Comparison of ENCODE assay signal across 36 cellular contexts in genomic region chr1:213652109-213652508, GRCh38.
DNase-seq lines count a peak whose midpoint lies in the region; ATAC-seq, FAIRE-seq and TF ChIP-seq lines count a peak whose summit lies in the region.
"Had no signal": no experiment of that assay in that cellular context is flagged by ENCODE, and none has a peak within 500 bp of the region (broad histone marks: within the 10 kb centered on the region; RNA-seq: fewer than 3 reads in every experiment).

No MANE protein-coding gene starts in this region.

- BruUV-seq in HepG2 (replicated peaks; lab: Mats Ljungman, UMichigan), result no TSS peak
- BruUV-seq in K562 (replicated peaks; lab: Mats Ljungman, UMichigan), result no TSS peak

- CTCF ChIA-PET in HepG2 (lab: Yijun Ruan, JAX; ENCODE audit: low intra/inter-chr PET ratio, low total read pairs) (no interaction called here), K562 (lab: Yijun Ruan, JAX; ENCODE audit: low intra/inter-chr PET ratio) (no interaction called here)

- H3K9ac ChIP-seq in HepG2 (ENCODE audit: insufficient read depth, low read depth, low read length), result no peak overlapping the region
- no peak overlapping the region for H3K9ac ChIP-seq in K562 (ENCODE audit: insufficient read depth in 1 of 2, low read depth in 2 of 2, low read length in 2 of 2)
- H3K9ac ChIP-seq: BLaER1; BLaER1 treated with 17β-estradiol and CSF1 and Interleukin-3, amounts not matched to agents 10 nM and 100 nM had no signal

- ATAC-seq in HepG2 (no peak), right lobe of liver (no peak), K562 (no peak)
- ATAC-seq: A549; CD8-positive, alpha-beta T cell had no signal

- H3K9me3 Mint-ChIP-seq in activated CD4-positive, alpha-beta T cell treated with anti-CD3 and anti-CD28 coated beads, Interleukin-2, amount 10 ng/mL, durations not matched to agents 24 days and 14 days, result no peaks in the 10 kb centered on the region
- H3K9me3 Mint-ChIP-seq: CD4-positive, alpha-beta T cell; CD8-positive, alpha-beta T cell had no signal

- peaks cover 2% of the 10 kb centered on the region for H3K27me3 Mint-ChIP-seq in activated CD4-positive, alpha-beta T cell treated with anti-CD3 and anti-CD28 coated beads, Interleukin-2, amount 10 ng/mL, durations not matched to agents 24 days and 14 days
- H3K27me3 Mint-ChIP-seq: CD4-positive, CD25-positive, alpha-beta regulatory T cell had no signal

- intact Hi-C loops in activated CD4-positive, alpha-beta T cell treated with anti-CD3 and anti-CD28 coated beads, Interleukin-2, amount 10 ng/mL, durations not matched to agents 24 days and 14 days (cut with micrococcal nuclease), result no loop called here
- intact Hi-C loops in HepG2 (cut with micrococcal nuclease; ENCODE audit: unreplicated experiment), result loop anchor here (10.0 kb wide), 1 partner anchor 277 kb away; no protein-coding TSS in a partner anchor
- intact Hi-C loops in right lobe of liver (cut with DNase I), result no loop called here
- intact Hi-C loops in K562 (cut with micrococcal nuclease), result no loop called here

- no peaks in the 10 kb centered on the region for H3K9me1 ChIP-seq in K562 (ENCODE audit: control insufficient read depth, insufficient read depth, low read length)

- no peak for TF ChIP-seq RAD21 in HepG2 (CRISPR knock-in tag; IDR thresholded peaks at IDR 0.05)
- no peak for TF ChIP-seq RAD21 in K562 (CRISPR knock-in tag; conservative IDR thresholded peaks at IDR 0.05 in 1 of 2, IDR thresholded peaks at IDR 0.05 in 1 of 2)

- no peak overlapping the region for H3K4me2 ChIP-seq in HepG2 (ENCODE audit: low read depth, low read length)
- H3K4me2 ChIP-seq in K562 (ENCODE audit: insufficient read depth, low read length), result no peak overlapping the region
- H3K4me2 ChIP-seq: A549; BLaER1; BLaER1 treated with 17β-estradiol and CSF1 and Interleukin-3, amounts not matched to agents 10 nM and 100 nM had no signal

- DNase-seq in activated CD4-positive, alpha-beta T cell treated with anti-CD3 and anti-CD28 coated beads, Interleukin-2, amount 10 ng/mL, durations not matched to agents 24 days and 14 days, result peak; percentile 4
- DNase-seq in activated CD4-positive, alpha-beta T cell treated with anti-CD3 and anti-CD28 coated beads for 4 hours, result no peak
- DNase-seq in HepG2 (ENCODE audit: low spot score) (no peak), right lobe of liver (no peak), K562 (ENCODE audit: extremely low read depth in 1 of 4, low spot score in 3 of 4) (no peak), activated gamma-delta T cell treated with Interleukin-2 at 50 U/mL for 16 hours (no peak), DMS79 treated with DMSO at 0.1 percent for 48 hours (lab: John Stamatoyannopoulos, UW) (no peak)
- DNase-seq: 8988T; ACHN; AML-193; BE2C; C1 segment of cervical spinal cord; Caco-2; Calu3; CD4-positive, alpha-beta memory T cell; CD4-positive, alpha-beta T cell; CD4-positive, CD25-positive, alpha-beta regulatory T cell; CD8-positive, alpha-beta memory T cell; CD8-positive, alpha-beta T cell; COR-L47; DMS 273 treated with DMSO at 0.1 percent for 48 hours; DMS153; DMS53; DMS79; DND-41; EL had no signal

- H2AFZ ChIP-seq in HepG2 (ENCODE audit: low read length) (no peak overlapping the region), K562 (ENCODE audit: low read depth, low read length) (no peak overlapping the region)

- in situ Hi-C loops in HepG2 (cut with HindIII; ENCODE audit: extremely low pct_ligation_motif_present, low pct_unique_long_range_greater_than_20kb) (no loop called here), K562 (cut with MboI) (no loop called here)

- no peaks in the 10 kb centered on the region for H4K20me1 ChIP-seq in HepG2 (ENCODE audit: insufficient read depth, low read length)
- H4K20me1 ChIP-seq in K562 (replicated peaks; ENCODE audit: control insufficient read depth, insufficient read depth, low read length), result no peaks in the 10 kb centered on the region
- H4K20me1 ChIP-seq: BLaER1; BLaER1 treated with 17β-estradiol and CSF1 and Interleukin-3, amounts not matched to agents 10 nM and 100 nM had no signal

- no peaks in the 10 kb centered on the region for H3K4me1 Mint-ChIP-seq in activated CD4-positive, alpha-beta T cell treated with anti-CD3 and anti-CD28 coated beads, Interleukin-2, amount 10 ng/mL, durations not matched to agents 24 days and 14 days
- H3K4me1 Mint-ChIP-seq: B cell; CD14-positive monocyte; CD4-positive, alpha-beta memory T cell; CD4-positive, CD25-positive, alpha-beta regulatory T cell; CD8-positive, alpha-beta memory T cell had no signal

- H3K4me1 ChIP-seq in HepG2 (ENCODE audit: insufficient read depth, low read length) (peaks cover 58% of the 10 kb centered on the region), right lobe of liver (no peaks in the 10 kb centered on the region), K562 (replicated peaks in 1 of 2; ENCODE audit: control insufficient read depth in 2 of 2, insufficient read depth in 2 of 2, low read length in 2 of 2) (no peaks in the 10 kb centered on the region)
- H3K4me1 ChIP-seq: A549; BE2C; BLaER1; BLaER1 treated with 17β-estradiol and CSF1 and Interleukin-3, amounts not matched to agents 10 nM and 100 nM had no signal

- H3K4me3 ChIP-seq in HepG2 (replicated peaks in 1 of 3; ENCODE audit: insufficient read depth in 1 of 3, low read depth in 2 of 3, low read length in 3 of 3) (no peak overlapping the region), right lobe of liver (no peak overlapping the region), K562 (no peak overlapping the region)
- H3K4me3 ChIP-seq: A549; BLaER1; BLaER1 treated with 17β-estradiol and CSF1 and Interleukin-3, amounts not matched to agents 10 nM and 100 nM had no signal

- no peak for FAIRE-seq in HepG2 (lab: Jason Lieb, UNC)
- FAIRE-seq in K562 (lab: Jason Lieb, UNC), result no peak
- peak; percentile 9 for FAIRE-seq in islet of Langerhans (lab: Jason Lieb, UNC)
- FAIRE-seq: A204.1, A549, D721Med had no signal

- H3K27me3 ChIP-seq in HepG2 (ENCODE audit: control insufficient read depth in 1 of 2, insufficient read depth in 2 of 2, low read length in 2 of 2), result no peaks in the 10 kb centered on the region
- H3K27me3 ChIP-seq in right lobe of liver, result no peaks in the 10 kb centered on the region
- H3K27me3 ChIP-seq in K562 (ENCODE audit: control insufficient read depth in 2 of 2, insufficient read depth in 2 of 2, low read length in 2 of 2), result peaks cover 0 to 13% of the 10 kb centered on the region in 2 experiments; a peak in 2 of 5 replicates
- H3K27me3 ChIP-seq: BE2C; BLaER1; BLaER1 treated with 17β-estradiol and CSF1 and Interleukin-3, amounts not matched to agents 10 nM and 100 nM had no signal

- TF ChIP-seq CTCF in HepG2 (CRISPR knock-in tag; IDR thresholded peaks at IDR 0.05) (no peak), right lobe of liver (IDR thresholded peaks at IDR 0.05) (no peak), K562 (IDR thresholded peaks at IDR 0.05 in 2 of 3, conservative IDR thresholded peaks at IDR 0.05 in 1 of 3; ENCODE audit: insufficient read depth in 2 of 3, low read depth in 1 of 3, low read length in 3 of 3) (no peak)

- H3K27ac Mint-ChIP-seq in activated CD4-positive, alpha-beta T cell treated with anti-CD3 and anti-CD28 coated beads, Interleukin-2, amount 10 ng/mL, durations not matched to agents 24 days and 14 days, result no peak overlapping the region
- H3K27ac Mint-ChIP-seq: B cell; CD14-positive monocyte; CD4-positive, alpha-beta memory T cell; CD4-positive, alpha-beta T cell; CD4-positive, CD25-positive, alpha-beta regulatory T cell; CD8-positive, alpha-beta memory T cell; CD8-positive, alpha-beta T cell had no signal

- H3K9me3 ChIP-seq in HepG2 (ENCODE audit: low read length) (no peaks in the 10 kb centered on the region), right lobe of liver (no peaks in the 10 kb centered on the region), K562 (replicated peaks; ENCODE audit: control insufficient read depth, insufficient read depth, low read depth, low read length) (no peaks in the 10 kb centered on the region)
- H3K9me3 ChIP-seq: A549, BE2C, BLaER1, Caco-2 had no signal

- no peak overlapping the region for H3K4me3 Mint-ChIP-seq in activated CD4-positive, alpha-beta T cell treated with anti-CD3 and anti-CD28 coated beads, Interleukin-2, amount 10 ng/mL, durations not matched to agents 24 days and 14 days
- H3K4me3 Mint-ChIP-seq: B cell; CD14-positive monocyte; CD4-positive, alpha-beta memory T cell; CD4-positive, alpha-beta T cell; CD4-positive, CD25-positive, alpha-beta regulatory T cell; CD8-positive, alpha-beta memory T cell; CD8-positive, alpha-beta T cell had no signal

- H3K27ac ChIP-seq in HepG2 (ENCODE audit: extremely low read length, insufficient read depth, low read length) (no peak overlapping the region), right lobe of liver (no peak overlapping the region), K562 (ENCODE audit: extremely low read depth, low read depth, low read length) (no peak overlapping the region)
- H3K27ac ChIP-seq: 22Rv1; A549; BLaER1; BLaER1 treated with 17β-estradiol and CSF1 and Interleukin-3, amounts not matched to agents 10 nM and 100 nM; C4-2B had no signal

- H3K36me3 ChIP-seq in HepG2 (replicated peaks in 1 of 2; ENCODE audit: control insufficient read depth in 1 of 2, insufficient read depth in 2 of 2, low read length in 2 of 2) (no peaks in the 10 kb centered on the region), right lobe of liver (no peaks in the 10 kb centered on the region), K562 (ENCODE audit: control insufficient read depth, insufficient read depth, low read length) (no peaks in the 10 kb centered on the region)
- H3K36me3 ChIP-seq: BE2C; BLaER1; BLaER1 treated with 17β-estradiol and CSF1 and Interleukin-3, amounts not matched to agents 10 nM and 100 nM had no signal

- TF ChIP-seq EP300 in HepG2 (IDR thresholded peaks at IDR 0.05; ENCODE audit: low read depth in 2 of 2, low read length in 2 of 2), result no peak
- TF ChIP-seq EP300 in HepG2 (CRISPR knock-in tag; IDR thresholded peaks at IDR 0.05; ENCODE audit: borderline replicate concordance), result no peak
- no peak for TF ChIP-seq EP300 in K562 (IDR thresholded peaks at IDR 0.05; ENCODE audit: low read length)

- H3K79me2 ChIP-seq in HepG2 (ENCODE audit: insufficient read depth, low read length), result no peaks in the 10 kb centered on the region
- no peaks in the 10 kb centered on the region for H3K79me2 ChIP-seq in K562 (ENCODE audit: control insufficient read depth, insufficient read depth, low read length)

- WGBS in HepG2 (ENCODE audit: low lambda C conversion rate), result 95% methylated on average over 4 of the region's 4 CpGs
- 83% methylated on average over 4 of the region's 4 CpGs for WGBS in right lobe of liver (ENCODE audit: insufficient coverage, low coverage, low lambda C conversion rate, missing lambda C conversion rate)
- 0% methylated on average over 4 of the region's 4 CpGs for WGBS in K562 (ENCODE audit: insufficient coverage, low coverage, missing lambda C conversion rate)

- H3K36me3 Mint-ChIP-seq in activated CD4-positive, alpha-beta T cell treated with anti-CD3 and anti-CD28 coated beads, Interleukin-2, amount 10 ng/mL, durations not matched to agents 24 days and 14 days (ENCODE audit: low read depth), result no peaks in the 10 kb centered on the region
- H3K36me3 Mint-ChIP-seq: CD14-positive monocyte; CD4-positive, alpha-beta memory T cell; CD4-positive, CD25-positive, alpha-beta regulatory T cell; CD8-positive, alpha-beta memory T cell; CD8-positive, alpha-beta T cell had no signal

- POLR2A ChIA-PET in HepG2 (lab: Yijun Ruan, JAX) (no interaction called here), K562 (lab: Yijun Ruan, JAX) (no interaction called here)

- TF ChIP-seq POLR2A in HepG2 (IDR thresholded peaks at IDR 0.05; ENCODE audit: insufficient read depth in 1 of 2, low read depth in 2 of 2, low read length in 2 of 2) (no peak), right lobe of liver (IDR thresholded peaks at IDR 0.05) (no peak), K562 (conservative IDR thresholded peaks at IDR 0.05) (no peak)
